8 cellular contexts compared by ENCODE assay signal in genomic region chr2:152335851-152336102, GRCh38. TPM values are rescaled to one million over a fixed set of nuclear protein-coding genes. Genes with fewer than 3 reads are reported as not detected.
A peak's percentile ranks its signal among the peaks of the same experiment; 100 is the strongest.
DNase-seq lines count a peak whose midpoint lies in the region; TF ChIP-seq lines count a peak whose summit lies in the region.

No MANE protein-coding gene starts in this region.

- H2AFZ ChIP-seq in mesenchymal stem cell (ENCODE audit: low read depth, low read length): no peak overlapping the region

- H3K27me3 ChIP-seq in MG63 (no peaks in the 10 kb centered on the region), colonic mucosa (no peaks in the 10 kb centered on the region), mesenchymal stem cell (ENCODE audit: control insufficient read depth in 1 of 2, insufficient read depth in 1 of 2, low read length in 2 of 2) (no peaks in the 10 kb centered on the region)

- WGBS in mesenchymal stem cell: no CpG with 5 or more reads among the region's 17 CpGs
- WGBS in urinary bladder: 2% methylated on average over 17 of the region's 17 CpGs

- H2BK5ac ChIP-seq in mesenchymal stem cell (ENCODE audit: low read depth, low read length, poor library complexity, severe bottlenecking): peak overlapping the region; percentile 73

- H3K9ac ChIP-seq in colonic mucosa (ENCODE audit: low read depth in 2 of 2, low read length in 2 of 2) (peak overlapping the region; percentile 67 to 91), mesenchymal stem cell (ENCODE audit: low read length) (peak overlapping the region; percentile 95)

- no peak overlapping the region for H2AK5ac ChIP-seq in mesenchymal stem cell (ENCODE audit: low read length, severe bottlenecking)

- H2BK120ac ChIP-seq in mesenchymal stem cell (ENCODE audit: low read depth, low read length): peak overlapping the region; percentile 83

- H3K79me1 ChIP-seq in mesenchymal stem cell (replicated peaks; ENCODE audit: low read length, poor library complexity, severe bottlenecking): peaks cover 2% of the 10 kb centered on the region

- H3K18ac ChIP-seq in mesenchymal stem cell (ENCODE audit: low read depth in 1 of 2, low read length in 2 of 2): peak overlapping the region; percentile 87 to 96

- peak overlapping the region; percentile 78 for H4K91ac ChIP-seq in mesenchymal stem cell (ENCODE audit: low read length)

- H3K27ac ChIP-seq in colonic mucosa (peak overlapping the region; percentile 84), mesenchymal stem cell (ENCODE audit: low read length, poor library complexity, severe bottlenecking) (no peak overlapping the region), urinary bladder (ENCODE audit: low read depth) (peak overlapping the region; percentile 75)

- H3K4me2 ChIP-seq in mesenchymal stem cell (ENCODE audit: low read length, poor library complexity, severe bottlenecking): peak overlapping the region; percentile 60

- H3K4me1 ChIP-seq in colonic mucosa: no peaks in the 10 kb centered on the region
- peaks cover 4% of the 10 kb centered on the region for H3K4me1 ChIP-seq in mesenchymal stem cell (ENCODE audit: control insufficient read depth, insufficient read depth, low read depth, low read length)
- peaks cover 2% of the 10 kb centered on the region for H3K4me1 ChIP-seq in urinary bladder (ENCODE audit: insufficient read depth)

- TF ChIP-seq CTCF in colonic mucosa (IDR thresholded peaks at IDR 0.05): no peak

- peak overlapping the region; percentile 81 for H2BK15ac ChIP-seq in mesenchymal stem cell (ENCODE audit: low read depth, poor library complexity, severe bottlenecking)

- H3K36me3 ChIP-seq in MG63 (0 out of 2 replicates have a peak, but pooled peaks cover 3% of the 10 kb centered on the region), colonic mucosa (no peaks in the 10 kb centered on the region), mesenchymal stem cell (ENCODE audit: control insufficient read depth in 1 of 2, insufficient read depth in 2 of 2, low read depth in 1 of 2, low read length in 2 of 2) (no peaks in the 10 kb centered on the region), urinary bladder (ENCODE audit: insufficient read depth) (no peaks in the 10 kb centered on the region)

- no peak overlapping the region for H2BK12ac ChIP-seq in mesenchymal stem cell (ENCODE audit: low read length in 2 of 2)

- H3K23ac ChIP-seq in mesenchymal stem cell (ENCODE audit: low read length in 2 of 2): peak overlapping the region; percentile 85 to 93

- peak overlapping the region in 1 of 2 experiments; percentile 96 for H3K4ac ChIP-seq in mesenchymal stem cell (ENCODE audit: low read depth in 1 of 2, low read length in 2 of 2)

- peak overlapping the region in 1 of 2 experiments; percentile 98 for H3K14ac ChIP-seq in mesenchymal stem cell (ENCODE audit: low read length in 2 of 2)

- DNase-seq in activated effector memory CD4-positive, alpha-beta T cell treated with anti-CD3 and anti-CD28 coated beads, Interleukin-2, amount 50 U/mL, for 16 hours: peak; percentile 62
- no peak for DNase-seq in activated effector memory CD4-positive, alpha-beta T cell treated with Interleukin-2 at 50 U/mL for 16 hours
- DNase-seq in MG63: no peak
- peak; percentile 30 for DNase-seq in colonic mucosa
- no peak for DNase-seq in mesenchymal stem cell
- DNase-seq in NCI-H1048 (lab: John Stamatoyannopoulos, UW): no peak
- DNase-seq in 8988T: no peak

- no peaks in the 10 kb centered on the region for H3K9me3 ChIP-seq in MG63
- H3K9me3 ChIP-seq in colonic mucosa: no peaks in the 10 kb centered on the region
- no peaks in the 10 kb centered on the region for H3K9me3 ChIP-seq in mesenchymal stem cell (ENCODE audit: control insufficient read depth, low read length)

- peak overlapping the region; percentile 50 for H4K8ac ChIP-seq in mesenchymal stem cell (ENCODE audit: low read length)

- intact Hi-C loops in colonic mucosa (cut with DNase I): loop anchor here (5.0 to 10.0 kb wide), 3 partner anchors 131 to 299 kb away; no protein-coding TSS in a partner anchor

- H3K4me3 ChIP-seq in MG63: peak overlapping the region; percentile 95
- peak overlapping the region; percentile 89 for H3K4me3 ChIP-seq in colonic mucosa
- H3K4me3 ChIP-seq in mesenchymal stem cell (ENCODE audit: insufficient read depth in 1 of 2, low read depth in 1 of 2, low read length in 2 of 2): peak overlapping the region; percentile 94 to 99
- H3K4me3 ChIP-seq in urinary bladder (ENCODE audit: low read depth, low read length): peak overlapping the region; percentile 93

RNA-seq across cellular contexts. Expression of gene FMNL2, which starts 0.8 kb away (rescaled TPM):
- total RNA-seq in MG63 (2014; rRNA removed; shearing (Covaris generic); ENCODE audit: low replicate concordance): 11.1 and 11.6 TPM in 2 replicates
- total RNA-seq in colonic mucosa: 10 to 100 TPM; 10.6 to 17.5 TPM
- polyA plus RNA-seq in mesenchymal stem cell (2013, experiment 1 of 2): 15.4 TPM
- 15.7 TPM for polyA plus RNA-seq in mesenchymal stem cell (2013, experiment 2 of 2)
- total RNA-seq in urinary bladder: 77.6 TPM
- 27.7 TPM for polyA plus RNA-seq in urinary bladder

Comparison
In these comparisons a context has a peak if more than half of its experiments do, and no peak if none do; other contexts are left out.
1. DNase-seq: peak in activated effector memory CD4-positive, alpha-beta T cell treated with anti-CD3 and anti-CD28 coated beads, Interleukin-2, amount 50 U/mL, for 16 hours (single experiment) and colonic mucosa (single experiment); none in activated effector memory CD4-positive, alpha-beta T cell treated with Interleukin-2 at 50 U/mL for 16 hours (single experiment), MG63 (single experiment), mesenchymal stem cell (single experiment), NCI-H1048 (single experiment) and 8988T (single experiment).
2. Peak in every context shown above with its lines, with median percentiles within 50 percentile points of each other: H3K4me3 ChIP-seq.